ENCODE assay signal across 28 cellular contexts in genomic region chr19:42594617-42595489, GRCh38. TPM values are rescaled to one million over a fixed set of nuclear protein-coding genes. Genes with fewer than 3 reads are reported as not detected.
"Had no signal": no experiment of that assay in that cellular context is flagged by ENCODE, and none has a peak within 500 bp of the region (broad histone marks: within the 10 kb centered on the region; RNA-seq: fewer than 3 reads in every experiment).

TSS of gene CEACAM8 (minus strand) at chr19:42594924. CDS start at chr19:42594828, 96 bp downstream.

- H2AFZ ChIP-seq: parathyroid adenoma had no signal

- H3K27ac ChIP-seq: breast epithelium, epithelial cell of prostate, esophagus squamous epithelium, heart right ventricle, parathyroid adenoma, thoracic aorta, upper lobe of right lung had no signal

- H3K9me3 Mint-ChIP-seq: activated naive CD4-positive, alpha-beta T cell treated with anti-CD3 and anti-CD28 coated beads, Interleukin-2, amount 50 U/mL, for 72 hours; activated T-helper 2 cell treated with anti-CD3 and anti-CD28 coated beads, Interferon-gamma antibody, Interleukin-2, Interleukin-4, amounts not matched to agents 10 μg/mL and 5 μg/mL and 100 μg/mL, durations not matched to agents 14 hours and 24 hours and 36 hours; central memory CD8-positive, alpha-beta T cell; dendritic cell treated with granulocyte-macrophage colony-stimulating factor and Interleukin-4, amounts not matched to agents 40 ng/mL and 50 ng/mL, for 4 days had no signal

- H3K4me3 Mint-ChIP-seq: activated CD8-positive, alpha-beta memory T cell treated with anti-CD3 and anti-CD28 coated beads, Interleukin-2, amount 10 ng/mL, durations not matched to agents 7 days and 5 days; activated CD8-positive, alpha-beta T cell treated with anti-CD3 and anti-CD28 coated beads, Interleukin-2, amount 10 ng/mL, durations not matched to agents 7 days and 5 days; central memory CD8-positive, alpha-beta T cell; dendritic cell treated with granulocyte-macrophage colony-stimulating factor and Interleukin-4, amounts not matched to agents 40 ng/mL and 50 ng/mL, for 4 days; mesothelial cell of epicardium; nephron progenitor cell had no signal

- H3K4me1 ChIP-seq: breast epithelium, esophagus squamous epithelium, heart right ventricle, parathyroid adenoma, upper lobe of right lung had no signal

- ATAC-seq: activated CD8-positive, alpha-beta memory T cell treated with anti-CD3 and anti-CD28 coated beads, Interleukin-2, amount 10 ng/mL, durations not matched to agents 7 days and 5 days; activated CD8-positive, alpha-beta T cell treated with anti-CD3 and anti-CD28 coated beads, Interleukin-2, amount 10 ng/mL, durations not matched to agents 7 days and 5 days; activated naive CD4-positive, alpha-beta T cell treated with anti-CD3 and anti-CD28 coated beads, Interleukin-2, amount 50 U/mL, for 72 hours; left ventricle myocardium superior; upper lobe of right lung had no signal

- H3K4me3 ChIP-seq: breast epithelium, esophagus squamous epithelium, heart right ventricle, spleen, thoracic aorta, upper lobe of right lung had no signal

- H3K9me3 ChIP-seq: breast epithelium, esophagus squamous epithelium, spleen, thoracic aorta, upper lobe of right lung had no signal

- H3K79me2 ChIP-seq: parathyroid adenoma had no signal

- H3K4me1 Mint-ChIP-seq: activated CD8-positive, alpha-beta memory T cell treated with anti-CD3 and anti-CD28 coated beads, Interleukin-2, amount 10 ng/mL, durations not matched to agents 7 days and 5 days; mesothelial cell of epicardium; nephron progenitor cell had no signal

- H3K27ac Mint-ChIP-seq: activated CD8-positive, alpha-beta memory T cell treated with anti-CD3 and anti-CD28 coated beads, Interleukin-2, amount 10 ng/mL, durations not matched to agents 7 days and 5 days; activated naive CD4-positive, alpha-beta T cell treated with anti-CD3 and anti-CD28 coated beads, Interleukin-2, amount 50 U/mL, for 72 hours; activated T-helper 2 cell treated with anti-CD3 and anti-CD28 coated beads, Interferon-gamma antibody, Interleukin-2, Interleukin-4, amounts not matched to agents 10 μg/mL and 5 μg/mL and 100 μg/mL, durations not matched to agents 14 hours and 24 hours and 36 hours; dendritic cell treated with granulocyte-macrophage colony-stimulating factor and Interleukin-4, amounts not matched to agents 40 ng/mL and 50 ng/mL, for 4 days; mesothelial cell of epicardium; nephron progenitor cell had no signal

- H3K27me3 ChIP-seq: breast epithelium had no signal

- H3K36me3 ChIP-seq: breast epithelium, esophagus squamous epithelium, heart right ventricle, spleen, thoracic aorta, upper lobe of right lung had no signal

- DNase-seq: activated CD4-positive, alpha-beta T cell treated with anti-CD3 and anti-CD28 coated beads for 1 hour; activated CD4-positive, alpha-beta T cell treated with anti-CD3 and anti-CD28 coated beads, Interleukin-2, amount 50 U/mL, for 1 hour; activated CD8-positive, alpha-beta memory T cell treated with anti-CD3 and anti-CD28 coated beads, Interleukin-2, amount 10 ng/mL, durations not matched to agents 7 days and 5 days; activated CD8-positive, alpha-beta T cell treated with anti-CD3 and anti-CD28 coated beads, Interleukin-2, amount 10 ng/mL, durations not matched to agents 7 days and 5 days; activated naive CD4-positive, alpha-beta T cell; activated T-cell treated with anti-CD3 and anti-CD28 coated beads, Interleukin-2, amount 50 U/mL, for 48 hours; esophagus squamous epithelium; foreskin melanocyte; heart right ventricle; left ventricle myocardium superior; naive B cell; nephron progenitor cell; occipital lobe; right cardiac atrium; spleen; stimulated activated naive CD4-positive, alpha-beta T cell treated with Interleukin-2 at 50 U/mL for 16 hours; T-helper 2 cell; upper lobe of right lung had no signal

- H3K36me3 Mint-ChIP-seq: activated CD8-positive, alpha-beta memory T cell treated with anti-CD3 and anti-CD28 coated beads, Interleukin-2, amount 10 ng/mL, durations not matched to agents 7 days and 5 days; activated naive CD4-positive, alpha-beta T cell treated with anti-CD3 and anti-CD28 coated beads, Interleukin-2, amount 50 U/mL, for 72 hours; mesothelial cell of epicardium; naive B cell had no signal

RNA-seq across cellular contexts. Expression of gene CEACAM8, which starts in this region (rescaled TPM):
- total RNA-seq: activated CD8-positive, alpha-beta memory T cell treated with anti-CD3 and anti-CD28 coated beads, Interleukin-2, amount 10 ng/mL, durations not matched to agents 7 days and 5 days; activated CD8-positive, alpha-beta T cell treated with anti-CD3 and anti-CD28 coated beads, Interleukin-2, amount 10 ng/mL, durations not matched to agents 7 days and 5 days; activated naive CD4-positive, alpha-beta T cell treated with anti-CD3 and anti-CD28 coated beads, Interleukin-2, amount 50 U/mL, for 72 hours; activated T-helper 2 cell treated with anti-CD3 and anti-CD28 coated beads, Interferon-gamma antibody, Interleukin-2, Interleukin-4, amounts not matched to agents 10 μg/mL and 5 μg/mL and 100 μg/mL, durations not matched to agents 14 hours and 24 hours and 36 hours; breast epithelium; esophagus squamous epithelium; glomerular endothelial cell; left ventricle myocardium superior; mesothelial cell of epicardium; occipital lobe; right cardiac atrium; thoracic aorta; upper lobe of right lung had no signal
- polyA plus RNA-seq: heart right ventricle, right cardiac atrium had no signal
